ENCODE assay signal across 13 cellular contexts in genomic region chr10:74292871-74293427, GRCh38.
A peak's percentile ranks its signal among the peaks of the same experiment; 100 is the strongest.
DNase-seq lines count a peak whose midpoint lies in the region; ATAC-seq and TF ChIP-seq lines count a peak whose summit lies in the region.
"Had no signal": no experiment of that assay in that cellular context is flagged by ENCODE, and none has a peak within 500 bp of the region (broad histone marks: within the 10 kb centered on the region; RNA-seq: fewer than 3 reads in every experiment).

No MANE protein-coding gene starts in this region.

- intact Hi-C loops in PC-3 (cut with micrococcal nuclease) (loop anchor here (1.0 kb wide), 1 partner anchor 27 kb away; no protein-coding TSS in a partner anchor), esophagus muscularis mucosa (cut with DNase I) (no loop called here)

- no peak for TF ChIP-seq CTCF in PC-3 (conservative IDR thresholded peaks at IDR 0.05; ENCODE audit: low read depth, low read length)
- no peak for TF ChIP-seq CTCF in esophagus muscularis mucosa (IDR thresholded peaks at IDR 0.05)

- H3K36me3 ChIP-seq in PC-3 (ENCODE audit: low read depth, low read length) (peaks cover 9% of the 10 kb centered on the region; the same call in 1 of the 2 replicates), esophagus muscularis mucosa (no peaks in the 10 kb centered on the region), skeletal muscle satellite cell (ENCODE audit: insufficient read depth, low read length) (no peaks in the 10 kb centered on the region)

- BruUV-seq in PC-3 (replicated peaks; lab: Mats Ljungman, UMichigan) = no TSS peak

- in situ Hi-C loops in G401 (cut with HindIII; ENCODE audit: low sequenced_read_pairs) = no loop called here

- no peaks in the 10 kb centered on the region for H3K9me2 ChIP-seq in PC-3 (replicated peaks; ENCODE audit: low read length)

- H3K4me1 ChIP-seq in PC-3 (ENCODE audit: insufficient read depth, low read length) = peaks cover 46% of the 10 kb centered on the region
- H3K4me1 ChIP-seq in esophagus muscularis mucosa = peaks cover 3 to 48% (median 31%) of the 10 kb centered on the region in 4 donors
- peaks cover 51% of the 10 kb centered on the region for H3K4me1 ChIP-seq in skeletal muscle satellite cell (ENCODE audit: control insufficient read depth, insufficient read depth, low read length)

- H3K9me3 ChIP-seq in PC-3 (ENCODE audit: low read length) (no peaks in the 10 kb centered on the region), esophagus muscularis mucosa (no peaks in the 10 kb centered on the region), skeletal muscle satellite cell (replicated peaks; ENCODE audit: low read length) (no peaks in the 10 kb centered on the region)

- H3K79me2 ChIP-seq in PC-3 (ENCODE audit: low read length) = peaks cover 74% of the 10 kb centered on the region

- peak overlapping the region; percentile 66 for H3K27ac ChIP-seq in PC-3 (ENCODE audit: low read length)
- H3K27ac ChIP-seq in esophagus muscularis mucosa (replicated peaks in 1 of 4) = peak overlapping the region in 3 of 4 donors; percentile 62 to 69 (median 65)

- H3K4me2 ChIP-seq in PC-3 (ENCODE audit: low read length) = peak overlapping the region; percentile 59
- peak overlapping the region; percentile 74 for H3K4me2 ChIP-seq in skeletal muscle satellite cell (ENCODE audit: low read length)

- H4K20me1 ChIP-seq in PC-3 (ENCODE audit: low read length) = no peaks in the 10 kb centered on the region

- peak overlapping the region; percentile 14 for H2AFZ ChIP-seq in PC-3 (ENCODE audit: low read length)

- H3K4me3 ChIP-seq in PC-3 (ENCODE audit: low read length) = peak overlapping the region; percentile 27
- no peak overlapping the region for H3K4me3 ChIP-seq in esophagus muscularis mucosa
- H3K4me3 ChIP-seq in skeletal muscle satellite cell (ENCODE audit: low read length) = no peak overlapping the region

- peaks cover 27% of the 10 kb centered on the region for H3F3A ChIP-seq in PC-3 (ENCODE audit: low read length, unreplicated experiment)

- no peaks in the 10 kb centered on the region for H3K27me3 ChIP-seq in PC-3 (ENCODE audit: low read length)
- H3K27me3 ChIP-seq in esophagus muscularis mucosa = no peaks in the 10 kb centered on the region
- no peaks in the 10 kb centered on the region for H3K27me3 ChIP-seq in skeletal muscle satellite cell (ENCODE audit: control insufficient read depth, insufficient read depth, low read length)

- no peak for TF ChIP-seq EP300 in esophagus muscularis mucosa (IDR thresholded peaks at IDR 0.05)

- peak; percentile 35 for ATAC-seq in PC-3
- ATAC-seq in GM18519 (IDR thresholded peaks at IDR 0.05; ENCODE audit: low FRiP score, unreplicated experiment) = no peak
- ATAC-seq: natural killer cell treated with Interleukin-12 subunit alpha and Interleukin-12 subunit beta and Interleukin-15 and Interleukin-18, amount 100 ng/mL, for 72 hours; stimulated activated naive CD8-positive, alpha-beta T cell treated with anti-CD3 and anti-CD28 coated beads, Interleukin-15, amount 100 ng/mL, for 72 hours had no signal

- CTCF ChIA-PET in PC-3 (lab: Charles Lee) = interaction anchor here (0.6 to 0.7 kb wide), 3 partner anchors 49 to 531 kb away, joined by 5 to 14 read pairs (median 10); no protein-coding TSS in a partner anchor

- POLR2A ChIA-PET in PC-3 (lab: Charles Lee; ENCODE audit: unreplicated experiment) = no interaction called here

- DNase-seq in NCI-H187 (lab: John Stamatoyannopoulos, UW) (peak; percentile 0 to 6), NCI-H187 treated with DMSO at 0.1 percent for 48 hours (lab: John Stamatoyannopoulos, UW) (no peak), PC-3 (peak; percentile 87), esophagus muscularis mucosa (ENCODE audit: extremely low spot score) (no peak), G401 (ENCODE audit: low spot score) (no peak)
- no peak for DNase-seq in stimulated activated CD4-positive, alpha-beta T cell treated with anti-CD3 and anti-CD28 coated beads, Interleukin-4, amount 100 ng/mL, for 24 hours
- DNase-seq: activated T-cell treated with anti-CD3 and anti-CD28 coated beads, Interleukin-2, amount 50 U/mL, for 1 hour; H7; NK-92 treated with Interleukin-12 subunit alpha and Interleukin-12 subunit beta, amount 100 ng/mL, for 24 hours; stimulated activated naive CD8-positive, alpha-beta T cell treated with anti-CD3 and anti-CD28 coated beads, Interleukin-15, amount 100 ng/mL, for 72 hours had no signal

- no peak for TF ChIP-seq POLR2A in esophagus muscularis mucosa (IDR thresholded peaks at IDR 0.05; ENCODE audit: low read depth)

- H3K9ac ChIP-seq in PC-3 (ENCODE audit: low read length) (peak overlapping the region; percentile 47), skeletal muscle satellite cell (ENCODE audit: low read depth, low read length) (peak overlapping the region; percentile 71)

- 79% methylated on average over 4 of the region's 4 CpGs for WGBS in esophagus muscularis mucosa

Comparison
In these comparisons a context has a peak if more than half of its experiments do, and no peak if none do; other contexts are left out.
1. DNase-seq: peak in NCI-H187 (2 of 2) and PC-3 (single experiment); none in NCI-H187 treated with DMSO at 0.1 percent for 48 hours (single experiment), esophagus muscularis mucosa (single experiment), stimulated activated CD4-positive, alpha-beta T cell treated with anti-CD3 and anti-CD28 coated beads, Interleukin-4, amount 100 ng/mL, for 24 hours (single experiment) and G401 (single experiment).